In the genomic region with DNA sequence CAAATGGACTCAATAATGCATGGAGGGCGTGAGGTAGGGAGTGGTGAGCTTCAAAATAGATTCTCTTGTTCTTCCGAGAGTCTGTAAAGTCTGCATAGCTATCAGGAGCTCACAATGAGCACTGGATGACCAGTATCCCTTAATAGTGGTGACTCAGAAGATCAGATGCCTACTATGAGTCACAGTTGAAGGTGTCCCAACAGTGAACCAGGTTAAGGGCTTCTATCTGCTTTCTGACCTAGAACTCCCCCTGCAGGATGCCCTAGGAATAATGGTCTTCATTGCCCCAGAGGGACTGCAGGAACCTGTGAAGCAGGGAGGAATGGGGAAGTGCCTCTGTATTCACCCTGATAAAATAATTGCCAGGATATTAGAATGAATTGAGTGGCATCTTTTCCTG, we compare ENCODE assay signal across 12 cellular contexts. TPM values are rescaled to one million over a fixed set of nuclear protein-coding genes. Genes with fewer than 3 reads are reported as not detected.
DNase-seq lines count a peak whose midpoint lies in the region; ATAC-seq, FAIRE-seq and TF ChIP-seq lines count a peak whose summit lies in the region.
"Had no signal": no experiment of that assay in that cellular context is flagged by ENCODE, and none has a peak within 500 bp of the region (broad histone marks: within the 10 kb centered on the region; RNA-seq: fewer than 3 reads in every experiment).

No MANE protein-coding gene starts in this region.

- no peaks in the 10 kb centered on the region for H3K9me3 Mint-ChIP-seq in activated CD4-positive, alpha-beta T cell treated with anti-CD3 and anti-CD28 coated beads, Interleukin-2, amount 10 ng/mL, durations not matched to agents 24 days and 14 days
- no peaks in the 10 kb centered on the region for H3K9me3 Mint-ChIP-seq in natural killer cell treated with Interleukin-12 subunit alpha and Interleukin-12 subunit beta and Interleukin-15 and Interleukin-18, amount 100 ng/mL, for 72 hours

- TF ChIP-seq CTCF in GM12878 (IDR thresholded peaks at IDR 0.05 in 2 of 3, conservative IDR thresholded peaks at IDR 0.05 in 1 of 3; ENCODE audit: control insufficient read depth in 2 of 3, extremely low read depth in 1 of 3, insufficient read depth in 1 of 3, low read depth in 3 of 3, low read length in 3 of 3) (peak; percentile 23 to 29 (median 27); a peak in 4 of 6 replicates), thyroid gland (IDR thresholded peaks at IDR 0.05) (no peak)

- H2AFZ ChIP-seq in GM12878 (ENCODE audit: control insufficient read depth, low read depth, low read length): no peak overlapping the region

- H3K4me1 ChIP-seq in GM12878 (ENCODE audit: control insufficient read depth, insufficient read depth, low read length) (no peaks in the 10 kb centered on the region), thyroid gland (no peaks in the 10 kb centered on the region)

- H3K9me3 ChIP-seq in MG63 (no peaks in the 10 kb centered on the region), GM12878 (replicated peaks; ENCODE audit: control insufficient read depth, insufficient read depth, low read length) (no peaks in the 10 kb centered on the region), thyroid gland (no peaks in the 10 kb centered on the region)

- SMC1A ChIA-PET in GM12878 (lab: Charles Lee; ENCODE audit: uncharacterized antibody, unreplicated experiment): no interaction called here

- H3K36me3 Mint-ChIP-seq in activated CD4-positive, alpha-beta T cell treated with anti-CD3 and anti-CD28 coated beads, Interleukin-2, amount 10 ng/mL, durations not matched to agents 24 days and 14 days (ENCODE audit: low read depth): no peaks in the 10 kb centered on the region
- no peaks in the 10 kb centered on the region for H3K36me3 Mint-ChIP-seq in natural killer cell treated with Interleukin-12 subunit alpha and Interleukin-12 subunit beta and Interleukin-15 and Interleukin-18, amount 100 ng/mL, for 72 hours

- DNase-seq in activated CD4-positive, alpha-beta T cell treated with anti-CD3 and anti-CD28 coated beads, Interleukin-2, amount 10 ng/mL, durations not matched to agents 24 days and 14 days: peak; percentile 63
- no peak for DNase-seq in activated CD4-positive, alpha-beta T cell treated with anti-CD3 and anti-CD28 coated beads, Interleukin-2, amount 50 U/mL, for 4 hours
- DNase-seq in MG63 (peak; percentile 2), GM12878 (ENCODE audit: low read depth, low spot score) (no peak), thyroid gland (no peak), 8988T (no peak)
- no peak for DNase-seq in natural killer cell treated with Interleukin-12 subunit alpha and Interleukin-12 subunit beta and Interleukin-15 and Interleukin-18, amount 100 ng/mL, for 72 hours (ENCODE audit: low spot score)
- DNase-seq: activated CD4-positive, CD25-positive, alpha-beta regulatory T cell; nephron progenitor cell; stimulated activated CD4-positive, alpha-beta T cell treated with anti-CD3 and anti-CD28 coated beads, Interleukin-2, amount 100 ng/mL, for 48 hours had no signal

- H3K27ac Mint-ChIP-seq in activated CD4-positive, alpha-beta T cell treated with anti-CD3 and anti-CD28 coated beads, Interleukin-2, amount 10 ng/mL, durations not matched to agents 24 days and 14 days: no peak overlapping the region
- H3K27ac Mint-ChIP-seq in natural killer cell treated with Interleukin-12 subunit alpha and Interleukin-12 subunit beta and Interleukin-15 and Interleukin-18, amount 100 ng/mL, for 72 hours: no peak overlapping the region
- H3K27ac Mint-ChIP-seq: nephron progenitor cell had no signal

- H3K27me3 Mint-ChIP-seq in activated CD4-positive, alpha-beta T cell treated with anti-CD3 and anti-CD28 coated beads, Interleukin-2, amount 10 ng/mL, durations not matched to agents 24 days and 14 days: no peaks in the 10 kb centered on the region
- peaks cover 0 to 20% of the 10 kb centered on the region in 2 donors for H3K27me3 Mint-ChIP-seq in natural killer cell treated with Interleukin-12 subunit alpha and Interleukin-12 subunit beta and Interleukin-15 and Interleukin-18, amount 100 ng/mL, for 72 hours

- POLR2A ChIA-PET in GM12878 (lab: Charles Lee): no interaction called here

- no peak for TF ChIP-seq RAD21 in GM12878 (IDR thresholded peaks at IDR 0.05; ENCODE audit: insufficient read depth, low read depth, low read length)

- BruUV-seq in GM12878 (replicated peaks; lab: Mats Ljungman, UMichigan): no TSS peak

- in situ Hi-C loops in GM12878 (cut with MboI): no loop called here

- intact Hi-C loops in activated CD4-positive, alpha-beta T cell treated with anti-CD3 and anti-CD28 coated beads, Interleukin-2, amount 10 ng/mL, durations not matched to agents 24 days and 14 days (cut with micrococcal nuclease): no loop called here
- intact Hi-C loops in GM12878 (cut with micrococcal nuclease; ENCODE audit: unreplicated experiment) (no loop called here), thyroid gland (cut with DNase I) (no loop called here)

- H3K4me3 Mint-ChIP-seq in activated CD4-positive, alpha-beta T cell treated with anti-CD3 and anti-CD28 coated beads, Interleukin-2, amount 10 ng/mL, durations not matched to agents 24 days and 14 days: no peak overlapping the region
- H3K4me3 Mint-ChIP-seq in natural killer cell treated with Interleukin-12 subunit alpha and Interleukin-12 subunit beta and Interleukin-15 and Interleukin-18, amount 100 ng/mL, for 72 hours: no peak overlapping the region
- H3K4me3 Mint-ChIP-seq: nephron progenitor cell had no signal

- no peaks in the 10 kb centered on the region for H3K36me3 ChIP-seq in MG63
- H3K36me3 ChIP-seq in GM12878 (ENCODE audit: control insufficient read depth in 2 of 2, insufficient read depth in 2 of 2, low read length in 1 of 2): no peaks in the 10 kb centered on the region
- no peaks in the 10 kb centered on the region for H3K36me3 ChIP-seq in thyroid gland

- RAD21 ChIA-PET in GM12878 (lab: Charles Lee; ENCODE audit: unreplicated experiment): no interaction called here

- H3K4me3 ChIP-seq in MG63 (no peak overlapping the region), GM12878 (no peak overlapping the region), thyroid gland (replicated peaks in 1 of 3) (no peak overlapping the region)

- TF ChIP-seq POLR2A in GM12878 (IDR thresholded peaks at IDR 0.05; ENCODE audit: low read depth, low read length): no peak
- TF ChIP-seq POLR2A in thyroid gland (IDR thresholded peaks at IDR 0.05): no peak

- 25% methylated on average over 2 of the region's 2 CpGs for WGBS in GM12878 (ENCODE audit: insufficient coverage, insufficient replicate concordance, low lambda C conversion rate, missing lambda C conversion rate)
- WGBS in thyroid gland, 2 donors: 86 to 97% methylated on average over 2 of the region's 2 CpGs

- no peaks in the 10 kb centered on the region for H3K79me2 ChIP-seq in GM12878 (ENCODE audit: control insufficient read depth, insufficient read depth, low read length)

- H3K4me1 Mint-ChIP-seq in activated CD4-positive, alpha-beta T cell treated with anti-CD3 and anti-CD28 coated beads, Interleukin-2, amount 10 ng/mL, durations not matched to agents 24 days and 14 days: no peaks in the 10 kb centered on the region
- peaks cover 10 to 12% of the 10 kb centered on the region in 2 donors for H3K4me1 Mint-ChIP-seq in natural killer cell treated with Interleukin-12 subunit alpha and Interleukin-12 subunit beta and Interleukin-15 and Interleukin-18, amount 100 ng/mL, for 72 hours (ENCODE audit: low read depth in 2 of 2)
- H3K4me1 Mint-ChIP-seq: nephron progenitor cell had no signal

- no peak overlapping the region for H3K4me2 ChIP-seq in GM12878 (ENCODE audit: control insufficient read depth, insufficient read depth)

- no peak for TF ChIP-seq EP300 in GM12878 (IDR thresholded peaks at IDR 0.05; ENCODE audit: borderline replicate concordance in 1 of 2, control insufficient read depth in 1 of 2, low read depth in 2 of 2, low read length in 2 of 2)

- H3K9ac ChIP-seq in GM12878 (ENCODE audit: control insufficient read depth, insufficient read depth, low read length): no peak overlapping the region

- no peaks in the 10 kb centered on the region for H4K20me1 ChIP-seq in GM12878 (ENCODE audit: control insufficient read depth, insufficient read depth)

- H3K27me3 ChIP-seq in MG63 (no peaks in the 10 kb centered on the region), GM12878 (replicated peaks in 1 of 2; ENCODE audit: control insufficient read depth in 2 of 2, insufficient read depth in 2 of 2, low read length in 1 of 2) (no peaks in the 10 kb centered on the region; a peak in 1 of 4 replicates), thyroid gland (no peaks in the 10 kb centered on the region)

- no peak for FAIRE-seq in GM12878 (lab: Jason Lieb, UNC)

- CTCF ChIA-PET in GM12878 (lab: Yijun Ruan, JAX): no interaction called here

- ATAC-seq in GM12878: peak; percentile 61
- peak; percentile 63 to 83 for ATAC-seq in natural killer cell treated with Interleukin-12 subunit alpha and Interleukin-12 subunit beta and Interleukin-15 and Interleukin-18, amount 100 ng/mL, for 72 hours
- no peak for ATAC-seq in activated CD4-positive, CD25-positive, alpha-beta regulatory T cell treated with anti-CD3 and anti-CD28 coated beads, Interleukin-2, amount 50 U/mL, for 24 hours

- H3K27ac ChIP-seq in GM12878 (ENCODE audit: control insufficient read depth, insufficient read depth): no peak overlapping the region
- H3K27ac ChIP-seq in thyroid gland: no peak overlapping the region

RNA-seq across cellular contexts. Expression of a gene that starts 22.1 kb away (rescaled TPM):
- not detected in 2 replicates for total RNA-seq in activated CD4-positive, alpha-beta T cell treated with anti-CD3 and anti-CD28 coated beads, Interleukin-2, amount 10 ng/mL, durations not matched to agents 24 days and 14 days
- not detected in 2 replicates for total RNA-seq in MG63 (2014; rRNA removed; shearing (Covaris generic); ENCODE audit: low replicate concordance)
- total RNA-seq in GM12878 (2013; cell fraction: nucleolus; rRNA removed): not detected in 2 replicates
- total RNA-seq in GM12878 (2014; rRNA removed) (not detected in 2 replicates), GM12878 (2014; rRNA removed; fragmentation: Illumina TruSeq; extraction: Trizol) (not detected in 2 replicates), GM12878 (2021) (not detected in 2 replicates), thyroid gland (not detected)
- not detected for polyA plus RNA-seq in GM12878 (2011; ENCODE audit: low read depth)
- polyA plus RNA-seq in GM12878 (2011; rRNA removed) (not detected in 2 replicates), GM12878 (2014; fragmentation: Illumina TruSeq; extraction: Trizol) (under 0.01 TPM in 1 of 2 replicates, not detected in the other), GM12878 (2014; fragmentation: Nextera tagmentation; extraction: Ambion mirVana) (not detected), GM12878 (2014; rRNA removed) (not detected in 2 replicates), GM12878 (2016; fragmentation: Nextera tagmentation; extraction: Ambion mirVana) (under 1 TPM in 1 of 2 experiments, not detected in 1; 0.03 TPM)
- not detected in 2 replicates for polyA plus RNA-seq in GM12878 (2011; cell fraction: cytosol; rRNA removed)
- polyA plus RNA-seq in GM12878 (2011; cell fraction: nucleus; rRNA removed): not detected in 2 replicates
- not detected in 2 replicates for polyA plus RNA-seq in GM12878 (2012)
- not detected in 2 replicates for polyA minus RNA-seq in GM12878 (2011; rRNA and poly(A)+ RNA removed)
- polyA minus RNA-seq in GM12878 (2011; cell fraction: cytosol; rRNA and poly(A)+ RNA removed): not detected in 2 replicates
- not detected in 2 replicates for polyA minus RNA-seq in GM12878 (2011; cell fraction: nucleus; rRNA and poly(A)+ RNA removed)
- total RNA-seq in natural killer cell treated with Interleukin-12 subunit alpha and Interleukin-12 subunit beta and Interleukin-15 and Interleukin-18, amount 100 ng/mL, for 72 hours: 1 to 10 TPM; 2.7 to 4.1 TPM
- total RNA-seq: fibroblast of villous mesenchyme had no signal

Comparison
In these comparisons a context has a peak if more than half of its experiments do, and no peak if none do; other contexts are left out.
1. DNase-seq: peak in activated CD4-positive, alpha-beta T cell treated with anti-CD3 and anti-CD28 coated beads, Interleukin-2, amount 10 ng/mL, durations not matched to agents 24 days and 14 days (single experiment) and MG63 (single experiment); none in activated CD4-positive, alpha-beta T cell treated with anti-CD3 and anti-CD28 coated beads, Interleukin-2, amount 50 U/mL, for 4 hours (0 of 2), GM12878 (single experiment), natural killer cell treated with Interleukin-12 subunit alpha and Interleukin-12 subunit beta and Interleukin-15 and Interleukin-18, amount 100 ng/mL, for 72 hours (single experiment), thyroid gland (0 of 2) and 8988T (single experiment).
2. ATAC-seq: peak in GM12878 (single experiment) and natural killer cell treated with Interleukin-12 subunit alpha and Interleukin-12 subunit beta and Interleukin-15 and Interleukin-18, amount 100 ng/mL, for 72 hours (2 of 2); none in activated CD4-positive, CD25-positive, alpha-beta regulatory T cell treated with anti-CD3 and anti-CD28 coated beads, Interleukin-2, amount 50 U/mL, for 24 hours (0 of 2).
3. CTCF ChIP-seq: peak in GM12878 (3 of 3); none in thyroid gland (0 of 6).